1 cellular context compared by ENCODE assay signal in genomic region chr5:421901-422300, GRCh38.
TF ChIP-seq lines count a peak whose summit lies in the region.

No MANE protein-coding gene starts in this region.

TF ChIP-seq in SK-N-SH treated with all-trans-retinoic acid at 6 μM for 48 hours, 23 proteins besides CTCF, POLR2A, EP300 and RAD21 (continued from another document):
- TF ChIP-seq TSHZ2 (CRISPR knock-in tag; IDR thresholded peaks at IDR 0.05), result no peak
- TF ChIP-seq SNAI2 (CRISPR knock-in tag; IDR thresholded peaks at IDR 0.05), result no peak
- no peak for TF ChIP-seq CREB5 (CRISPR knock-in tag; IDR thresholded peaks at IDR 0.05; ENCODE audit: low read depth)
- TF ChIP-seq TOX (CRISPR knock-in tag; IDR thresholded peaks at IDR 0.05; ENCODE audit: borderline replicate concordance), result no peak
- no peak for TF ChIP-seq CSDC2 (CRISPR knock-in tag; IDR thresholded peaks at IDR 0.05)
- no peak for TF ChIP-seq RARB (CRISPR knock-in tag; IDR thresholded peaks at IDR 0.05)
